27 cellular contexts compared by ENCODE assay signal in genomic region chrX:153303276-153304262, GRCh38. TPM values are rescaled to one million over a fixed set of nuclear protein-coding genes. Genes with fewer than 3 reads are reported as not detected.
"Had no signal": no experiment of that assay in that cellular context is flagged by ENCODE, and none has a peak within 500 bp of the region (broad histone marks: within the 10 kb centered on the region; RNA-seq: fewer than 3 reads in every experiment).

No MANE protein-coding gene starts in this region.

- H3K4me2 ChIP-seq: KMS-11 had no signal

- H3K27ac ChIP-seq: KMS-11, VCaP had no signal

- H3K9ac ChIP-seq: KMS-11 had no signal

- ATAC-seq: activated CD8-positive, alpha-beta T cell treated with anti-CD3 and anti-CD28 coated beads for 36 hours; activated T-cell treated with anti-CD3 and anti-CD28 coated beads, Interleukin-2, amount 50 U/mL, for 72 hours; PC-3 had no signal

- H3K4me3 Mint-ChIP-seq: activated CD8-positive, alpha-beta T cell treated with anti-CD3 and anti-CD28 coated beads for 36 hours; activated naive CD4-positive, alpha-beta T cell treated with anti-CD3 and anti-CD28 coated beads, Interleukin-2, amount 10 ng/mL, durations not matched to agents 7 days and 5 days; activated naive CD8-positive, alpha-beta T cell treated with anti-CD3 and anti-CD28 coated beads for 36 hours; activated T-cell treated with anti-CD3 and anti-CD28 coated beads, Interleukin-2, amount 50 U/mL, for 72 hours had no signal

- DNase-seq: activated CD4-positive, CD25-positive, alpha-beta regulatory T cell; activated CD8-positive, alpha-beta memory T cell treated with anti-CD3 and anti-CD28 coated beads, Interleukin-2, amount 50 U/mL, for 4 hours; activated CD8-positive, alpha-beta T cell treated with anti-CD3 and anti-CD28 coated beads for 36 hours; activated gamma-delta T cell treated with Interleukin-2 at 50 U/mL for 16 hours; activated naive CD4-positive, alpha-beta T cell treated with anti-CD3 and anti-CD28 coated beads, Interleukin-2, amount 10 ng/mL, durations not matched to agents 7 days and 5 days; activated naive CD8-positive, alpha-beta T cell treated with anti-CD3 and anti-CD28 coated beads for 36 hours; activated T-cell treated with anti-CD3 and anti-CD28 coated beads, Interleukin-2, amount 50 U/mL, for 72 hours; MV-4-11; NCI-H1092 treated with DMSO at 0.1 percent for 48 hours; NCI-H1417 treated with DMSO at 0.1 percent for 48 hours; NCI-H1694; NCI-H2029; NCI-H2107; NCI-H2171 treated with DMSO at 0.1 percent for 48 hours; NCI-H446; NCI-H524; PC-3; SHP77 treated with DMSO at 0.1 percent for 48 hours had no signal

- H3K4me1 Mint-ChIP-seq: activated naive CD8-positive, alpha-beta T cell treated with anti-CD3 and anti-CD28 coated beads for 36 hours had no signal

- FAIRE-seq: RCC 7860 had no signal

- H3K9me3 Mint-ChIP-seq: activated CD8-positive, alpha-beta T cell treated with anti-CD3 and anti-CD28 coated beads for 36 hours; activated naive CD4-positive, alpha-beta T cell treated with anti-CD3 and anti-CD28 coated beads, Interleukin-2, amount 10 ng/mL, durations not matched to agents 7 days and 5 days; activated naive CD8-positive, alpha-beta T cell treated with anti-CD3 and anti-CD28 coated beads for 36 hours; activated T-cell treated with anti-CD3 and anti-CD28 coated beads, Interleukin-2, amount 50 U/mL, for 72 hours; activated T-helper 2 cell treated with anti-CD3 and anti-CD28 coated beads, Interferon-gamma antibody, Interleukin-2, Interleukin-4, amounts not matched to agents 10 μg/mL and 5 μg/mL and 100 μg/mL, durations not matched to agents 14 hours and 24 hours and 36 hours had no signal

- H3K27ac Mint-ChIP-seq: activated CD8-positive, alpha-beta T cell treated with anti-CD3 and anti-CD28 coated beads for 36 hours; activated naive CD8-positive, alpha-beta T cell treated with anti-CD3 and anti-CD28 coated beads for 36 hours; activated T-cell treated with anti-CD3 and anti-CD28 coated beads, Interleukin-2, amount 50 U/mL, for 72 hours; activated T-helper 2 cell treated with anti-CD3 and anti-CD28 coated beads, Interferon-gamma antibody, Interleukin-2, Interleukin-4, amounts not matched to agents 10 μg/mL and 5 μg/mL and 100 μg/mL, durations not matched to agents 14 hours and 24 hours and 36 hours had no signal

- H3K36me3 Mint-ChIP-seq: activated naive CD4-positive, alpha-beta T cell treated with anti-CD3 and anti-CD28 coated beads, Interleukin-2, amount 10 ng/mL, durations not matched to agents 7 days and 5 days; activated naive CD8-positive, alpha-beta T cell treated with anti-CD3 and anti-CD28 coated beads for 36 hours had no signal

RNA-seq across cellular contexts. Expression of gene PNMA6F, which starts 18.0 kb away (rescaled TPM):
- total RNA-seq: activated CD8-positive, alpha-beta T cell treated with anti-CD3 and anti-CD28 coated beads for 36 hours; activated naive CD8-positive, alpha-beta T cell treated with anti-CD3 and anti-CD28 coated beads for 36 hours; activated T-cell treated with anti-CD3 and anti-CD28 coated beads, Interleukin-2, amount 50 U/mL, for 72 hours; activated T-helper 2 cell treated with anti-CD3 and anti-CD28 coated beads, Interferon-gamma antibody, Interleukin-2, Interleukin-4, amounts not matched to agents 10 μg/mL and 5 μg/mL and 100 μg/mL, durations not matched to agents 14 hours and 24 hours and 36 hours; cardiac septum; MCF 10A; PC-3; SK-MEL-5; T-helper 2 cell treated with Interferon-gamma antibody and Interleukin-4, amounts not matched to agents 100 ng/mL and 5 ng/mL, for 36 hours had no signal
- polyA plus RNA-seq: adipose tissue had no signal
